Comparison of ENCODE assay signal across 16 cellular contexts in genomic region chr5:944992-945685, GRCh38. TPM values are rescaled to one million over a fixed set of nuclear protein-coding genes. Genes with fewer than 3 reads are reported as not detected.
DNase-seq lines count a peak whose midpoint lies in the region; ATAC-seq, FAIRE-seq and TF ChIP-seq lines count a peak whose summit lies in the region.
"Had no signal": no experiment of that assay in that cellular context is flagged by ENCODE, and none has a peak within 500 bp of the region (broad histone marks: within the 10 kb centered on the region; RNA-seq: fewer than 3 reads in every experiment).

No MANE protein-coding gene starts in this region.

- SMC1A ChIA-PET in GM12878 (lab: Charles Lee; ENCODE audit: uncharacterized antibody, unreplicated experiment): no interaction called here

- TF ChIP-seq RAD21 in GM12878 (IDR thresholded peaks at IDR 0.05; ENCODE audit: insufficient read depth, low read depth, low read length) (no peak), neural cell (conservative IDR thresholded peaks at IDR 0.05) (no peak)

- H3K36me3 ChIP-seq in GM12878 (ENCODE audit: control insufficient read depth in 2 of 2, insufficient read depth in 2 of 2, low read length in 1 of 2): no peaks in the 10 kb centered on the region
- H3K36me3 ChIP-seq in neural cell (ENCODE audit: insufficient read depth, low read length): no peaks in the 10 kb centered on the region
- H3K36me3 ChIP-seq: gastroesophageal sphincter had no signal

- H2AFZ ChIP-seq in GM12878 (ENCODE audit: control insufficient read depth, low read depth, low read length) (no peak overlapping the region), neural cell (ENCODE audit: low read depth, low read length) (no peak overlapping the region)

- CTCF ChIA-PET in GM12878 (lab: Yijun Ruan, JAX): interaction anchor here (1.2 kb wide), 2 partner anchors 14 to 21 kb away, joined by 3 read pairs; no protein-coding TSS in a partner anchor

- ATAC-seq in GM12878: no peak
- no peak for ATAC-seq in HG03521 (IDR thresholded peaks at IDR 0.05; ENCODE audit: unreplicated experiment)
- no peak for ATAC-seq in SK-N-SH treated with all-trans-retinoic acid at 6 μM for 48 hours
- ATAC-seq: stimulated activated naive CD8-positive, alpha-beta T cell treated with anti-CD3 and anti-CD28 coated beads, Interleukin-15, Interleukin-2, amounts not matched to agents 100 U/mL and 50 U/mL, for 24 hours had no signal

- H3K9ac ChIP-seq in GM12878 (ENCODE audit: control insufficient read depth, insufficient read depth, low read length): no peak overlapping the region
- H3K9ac ChIP-seq in neural cell (ENCODE audit: low read length): no peak overlapping the region

- no peaks in the 10 kb centered on the region for H3K9me2 ChIP-seq in neural cell (ENCODE audit: insufficient read depth, low read length)

- RAD21 ChIA-PET in GM12878 (lab: Charles Lee; ENCODE audit: unreplicated experiment): no interaction called here

- H3K27ac ChIP-seq in GM12878 (ENCODE audit: control insufficient read depth, insufficient read depth) (no peak overlapping the region), neural cell (ENCODE audit: low read length) (no peak overlapping the region)

- H3K9me3 ChIP-seq in GM12878 (replicated peaks; ENCODE audit: control insufficient read depth, insufficient read depth, low read length) (no peaks in the 10 kb centered on the region), neural cell (ENCODE audit: low read length) (no peaks in the 10 kb centered on the region)
- H3K9me3 ChIP-seq: gastroesophageal sphincter had no signal

- peaks cover 0 to 5% of the 10 kb centered on the region in 2 experiments; a peak in 2 of 4 replicates for H3K27me3 ChIP-seq in GM12878 (replicated peaks in 1 of 2; ENCODE audit: control insufficient read depth in 2 of 2, insufficient read depth in 2 of 2, low read length in 1 of 2)
- no peaks in the 10 kb centered on the region for H3K27me3 ChIP-seq in neural cell (ENCODE audit: insufficient read depth, low read depth, low read length)

- BruUV-seq in GM12878 (replicated peaks; lab: Mats Ljungman, UMichigan): no TSS peak

- no peaks in the 10 kb centered on the region; the same call in 1 of the 2 replicates for H3K4me1 ChIP-seq in GM12878 (ENCODE audit: control insufficient read depth, insufficient read depth, low read length)

- H3K4me3 ChIP-seq in HFF-Myc (replicated peaks; ENCODE audit: low read depth, low read length) (no peak overlapping the region), GM12878 (no peak overlapping the region), neural cell (ENCODE audit: low read length) (peak overlapping the region; percentile 50)
- H3K4me3 ChIP-seq: gastroesophageal sphincter had no signal

- intact Hi-C loops in GM12878 (cut with micrococcal nuclease; ENCODE audit: unreplicated experiment): no loop called here

- no peak for TF ChIP-seq POLR2A in GM12878 (IDR thresholded peaks at IDR 0.05; ENCODE audit: low read depth, low read length)

- no peak overlapping the region for H3K4me2 ChIP-seq in GM12878 (ENCODE audit: control insufficient read depth, insufficient read depth)
- H3K4me2 ChIP-seq in neural cell (ENCODE audit: low read length): no peak overlapping the region

- DNase-seq in EH (ENCODE audit: low read depth) (peak; percentile 34), HFF-Myc (ENCODE audit: extremely low read depth, low read depth) (peak; percentile 67), GM12878 (ENCODE audit: low read depth, low spot score) (no peak), NCI-H1694 (lab: John Stamatoyannopoulos, UW) (no peak)
- DNase-seq: activated CD8-positive, alpha-beta T cell treated with anti-CD3 and anti-CD28 coated beads, Interleukin-2, amount 10 ng/mL, durations not matched to agents 7 days and 5 days; dermis blood vessel endothelial cell; EL; left cardiac atrium; NCI-H446 treated with DMSO at 0.1 percent for 48 hours; stimulated activated naive CD8-positive, alpha-beta T cell treated with anti-CD3 and anti-CD28 coated beads, Interleukin-15, Interleukin-2, amounts not matched to agents 100 U/mL and 50 U/mL, for 24 hours; SW 1271 had no signal

- TF ChIP-seq CTCF in HFF-Myc (IDR thresholded peaks at IDR 0.05; ENCODE audit: low read depth, low read length, missing control alignments) (no peak), GM12878 (IDR thresholded peaks at IDR 0.05 in 2 of 3, conservative IDR thresholded peaks at IDR 0.05 in 1 of 3; ENCODE audit: control insufficient read depth in 2 of 3, extremely low read depth in 1 of 3, insufficient read depth in 1 of 3, low read depth in 3 of 3, low read length in 3 of 3) (no peak), neural cell (IDR thresholded peaks at IDR 0.05; ENCODE audit: poor library complexity, severe bottlenecking) (no peak)

- FAIRE-seq in GM12878 (lab: Jason Lieb, UNC): no peak
- FAIRE-seq: urothelium cell line had no signal

- H4K20me1 ChIP-seq in GM12878 (ENCODE audit: control insufficient read depth, insufficient read depth): no peaks in the 10 kb centered on the region
- no peaks in the 10 kb centered on the region for H4K20me1 ChIP-seq in neural cell (ENCODE audit: insufficient read depth)

- H3K79me2 ChIP-seq in GM12878 (ENCODE audit: control insufficient read depth, insufficient read depth, low read length) (no peaks in the 10 kb centered on the region), neural cell (replicated peaks; ENCODE audit: insufficient read depth, low read length) (no peaks in the 10 kb centered on the region)

- H3F3A ChIP-seq in neural cell (ENCODE audit: insufficient read depth, low read length, poor library complexity, severe bottlenecking): no peaks in the 10 kb centered on the region

- in situ Hi-C loops in GM12878 (cut with MboI): no loop called here

- POLR2A ChIA-PET in GM12878 (lab: Charles Lee): interaction anchor here (0.5 kb wide), 1 partner anchor 302 kb away, joined by 3 read pairs; no protein-coding TSS in a partner anchor

- TF ChIP-seq EP300 in GM12878 (IDR thresholded peaks at IDR 0.05; ENCODE audit: borderline replicate concordance in 1 of 2, control insufficient read depth in 1 of 2, low read depth in 2 of 2, low read length in 2 of 2) (no peak), neural cell (conservative IDR thresholded peaks at IDR 0.05; ENCODE audit: poor library complexity, severe bottlenecking) (no peak)

- 49% methylated on average over 12 of the region's 12 CpGs for WGBS in GM12878 (ENCODE audit: insufficient coverage, insufficient replicate concordance, low lambda C conversion rate, missing lambda C conversion rate)

TF ChIP-seq in neural cell, 6 proteins besides CTCF, POLR2A, EP300 and RAD21 (continues in another document):
- TF ChIP-seq EZH2 (IDR thresholded peaks at IDR 0.05; ENCODE audit: borderline replicate concordance, insufficient read depth, low read length, poor library complexity, severe bottlenecking): no peak
- no peak for TF ChIP-seq MXI1 (conservative IDR thresholded peaks at IDR 0.05; ENCODE audit: poor library complexity, severe bottlenecking)

TF ChIP-seq in SK-N-SH treated with all-trans-retinoic acid at 6 μM for 48 hours, 23 proteins besides CTCF, POLR2A, EP300 and RAD21 (continues in another document):
- TF ChIP-seq SNAI2 (CRISPR knock-in tag; IDR thresholded peaks at IDR 0.05): no peak

RNA-seq across cellular contexts. Expression of gene TRIP13, which starts 52.5 kb away (rescaled TPM):
- 11.4 and 15.2 TPM in 2 replicates for total RNA-seq in GM12878 (2013; cell fraction: nucleolus; rRNA removed)
- total RNA-seq in GM12878 (2014; rRNA removed): 32.9 and 33.0 TPM in 2 replicates
- 23.9 and 25.0 TPM in 2 replicates for total RNA-seq in GM12878 (2014; rRNA removed; fragmentation: Illumina TruSeq; extraction: Trizol)
- 21.9 and 27.9 TPM in 2 replicates for total RNA-seq in GM12878 (2021)
- 7.7 TPM for polyA plus RNA-seq in GM12878 (2011; ENCODE audit: low read depth)
- polyA plus RNA-seq in GM12878 (2011; rRNA removed): 37.6 and 40.8 TPM in 2 replicates
- 22.8 and 25.4 TPM in 2 replicates for polyA plus RNA-seq in GM12878 (2011; cell fraction: cytosol; rRNA removed)
- polyA plus RNA-seq in GM12878 (2011; cell fraction: nucleus; rRNA removed): 33.0 and 37.2 TPM in 2 replicates
- polyA plus RNA-seq in GM12878 (2012): 9.8 and 10.6 TPM in 2 replicates
- polyA plus RNA-seq in GM12878 (2014; fragmentation: Illumina TruSeq; extraction: Trizol): 31.6 and 32.5 TPM in 2 replicates
- 10 to 100 TPM; 15.1 to 20.5 TPM for polyA plus RNA-seq in GM12878 (2014; fragmentation: Nextera tagmentation; extraction: Ambion mirVana)
- 32.7 and 36.4 TPM in 2 replicates for polyA plus RNA-seq in GM12878 (2014; rRNA removed)
- polyA plus RNA-seq in GM12878 (2016; fragmentation: Nextera tagmentation; extraction: Ambion mirVana): 10 to 100 TPM; 62.3 to 64.9 TPM
- 17.2 and 23.7 TPM in 2 replicates for polyA minus RNA-seq in GM12878 (2011; rRNA and poly(A)+ RNA removed)
- polyA minus RNA-seq in GM12878 (2011; cell fraction: cytosol; rRNA and poly(A)+ RNA removed): 10.9 and 16.4 TPM in 2 replicates
- 6.8 and 9.8 TPM in 2 replicates for polyA minus RNA-seq in GM12878 (2011; cell fraction: nucleus; rRNA and poly(A)+ RNA removed)
- polyA plus RNA-seq in neural cell: 2.1 and 2.6 TPM in 2 replicates
- 2.1 and 2.4 TPM in 2 replicates for polyA minus RNA-seq in neural cell

RNA-seq across cellular contexts. Expression of gene BRD9, which starts 52.5 kb away (rescaled TPM):
- 134 and 146 TPM in 2 replicates for total RNA-seq in GM12878 (2013; cell fraction: nucleolus; rRNA removed)
- total RNA-seq in GM12878 (2014; rRNA removed) (41.5 and 41.9 TPM in 2 replicates), GM12878 (2014; rRNA removed; fragmentation: Illumina TruSeq; extraction: Trizol) (27.8 and 28.9 TPM in 2 replicates), GM12878 (2021) (44.5 and 48.6 TPM in 2 replicates)
- 19.5 TPM for polyA plus RNA-seq in GM12878 (2011; ENCODE audit: low read depth)
- polyA plus RNA-seq in GM12878 (2011; rRNA removed) (9.6 and 13.1 TPM in 2 replicates), GM12878 (2014; fragmentation: Illumina TruSeq; extraction: Trizol) (35.9 and 37.5 TPM in 2 replicates), GM12878 (2014; fragmentation: Nextera tagmentation; extraction: Ambion mirVana) (1 to 10 TPM; 2.0 to 4.7 TPM), GM12878 (2014; rRNA removed) (40.7 and 46.2 TPM in 2 replicates), GM12878 (2016; fragmentation: Nextera tagmentation; extraction: Ambion mirVana) (10 to 100 TPM; 29.1 to 35.7 TPM), neural cell (50.4 and 51.3 TPM in 2 replicates)
- 14.2 and 15.7 TPM in 2 replicates for polyA plus RNA-seq in GM12878 (2011; cell fraction: cytosol; rRNA removed)
- 99.1 and 133 TPM in 2 replicates for polyA plus RNA-seq in GM12878 (2011; cell fraction: nucleus; rRNA removed)
- polyA plus RNA-seq in GM12878 (2012): 28.2 and 28.8 TPM in 2 replicates
- 20.3 and 22.2 TPM in 2 replicates for polyA minus RNA-seq in GM12878 (2011; rRNA and poly(A)+ RNA removed)
- 7.1 and 7.3 TPM in 2 replicates for polyA minus RNA-seq in GM12878 (2011; cell fraction: cytosol; rRNA and poly(A)+ RNA removed)
- 33.6 and 52.0 TPM in 2 replicates for polyA minus RNA-seq in GM12878 (2011; cell fraction: nucleus; rRNA and poly(A)+ RNA removed)
- 50.4 and 55.8 TPM in 2 replicates for polyA minus RNA-seq in neural cell

Comparison
In these comparisons a context has a peak if more than half of its experiments do, and no peak if none do; other contexts are left out.
1. DNase-seq: peak in EH (single experiment) and HFF-Myc (single experiment); none in GM12878 (single experiment) and NCI-H1694 (single experiment).